19 cellular contexts compared by ENCODE assay signal in genomic region chr18:9617006-9617542, GRCh38. TPM values are rescaled to one million over a fixed set of nuclear protein-coding genes. Genes with fewer than 3 reads are reported as not detected.
DNase-seq lines count a peak whose midpoint lies in the region; ATAC-seq and TF ChIP-seq lines count a peak whose summit lies in the region.
"Had no signal": no experiment of that assay in that cellular context is flagged by ENCODE, and none has a peak within 500 bp of the region (broad histone marks: within the 10 kb centered on the region; RNA-seq: fewer than 3 reads in every experiment).

No MANE protein-coding gene starts in this region.

- H3K23me2 ChIP-seq in H9 (ENCODE audit: insufficient read length, low read depth, low read length, poor library complexity, severe bottlenecking), result no peaks in the 10 kb centered on the region

- no peak overlapping the region for H3K56ac ChIP-seq in H9 (ENCODE audit: insufficient read length, low read depth, low read length)

- H3K18ac ChIP-seq in H9 (ENCODE audit: insufficient read length, low read depth, low read length), result peak overlapping the region; percentile 54

- no peak overlapping the region for H2BK120ac ChIP-seq in H9 (ENCODE audit: low read depth, low read length, poor library complexity, severe bottlenecking)

- CTCF ChIA-PET in Panc1 (lab: Charles Lee), result interaction anchor here (0.7 kb wide), 1 partner anchor 42 kb away, joined by 5 read pairs; no protein-coding TSS in a partner anchor

- no peak overlapping the region for H3K27ac Mint-ChIP-seq in H9
- peak overlapping the region; percentile 91 for H3K27ac Mint-ChIP-seq in osteocyte (ENCODE audit: unreplicated experiment)
- H3K27ac Mint-ChIP-seq in activated CD4-positive, alpha-beta T cell treated with anti-CD3 and anti-CD28 coated beads, Interleukin-2, amount 10 ng/mL, durations not matched to agents 24 days and 14 days, result no peak overlapping the region

- no peak overlapping the region for H2BK5ac ChIP-seq in H9 (ENCODE audit: insufficient read length, low read length)

- peaks cover 36 to 38% of the 10 kb centered on the region in 2 experiments for H3K4me1 Mint-ChIP-seq in H9
- H3K4me1 Mint-ChIP-seq in osteocyte (ENCODE audit: unreplicated experiment), result peaks cover 49% of the 10 kb centered on the region
- H3K4me1 Mint-ChIP-seq in activated CD4-positive, alpha-beta T cell treated with anti-CD3 and anti-CD28 coated beads, Interleukin-2, amount 10 ng/mL, durations not matched to agents 24 days and 14 days, result peaks cover 32% of the 10 kb centered on the region

- no peaks in the 10 kb centered on the region for H4K20me1 ChIP-seq in H9 (ENCODE audit: control insufficient read depth, insufficient read depth, insufficient read length)

- intact Hi-C loops in Panc1 (cut with micrococcal nuclease; ENCODE audit: unreplicated experiment), result no loop called here
- intact Hi-C loops in activated CD4-positive, alpha-beta T cell treated with anti-CD3 and anti-CD28 coated beads, Interleukin-2, amount 10 ng/mL, durations not matched to agents 24 days and 14 days (cut with micrococcal nuclease), result loop anchor here (5.0 to 10.0 kb wide), 4 partner anchors 90 to 910 kb away; partner anchors contain the start of genes MTCL1, RAB31 and TWSG1

- H3K9ac ChIP-seq in H9 (ENCODE audit: extremely low read depth, insufficient read length, low read length), result no peak overlapping the region

- no CpG with 5 or more reads among the region's 5 CpGs for WGBS in H9 (ENCODE audit: extremely low coverage, insufficient read length, low lambda C conversion rate)

- H2BK12ac ChIP-seq in H9 (ENCODE audit: insufficient read length, low read depth, low read length), result no peak overlapping the region

- H3K9me3 ChIP-seq in H9 (ENCODE audit: control insufficient read depth, low read depth, low read length), result no peaks in the 10 kb centered on the region
- no peaks in the 10 kb centered on the region for H3K9me3 ChIP-seq in Panc1 (ENCODE audit: control insufficient read depth, insufficient read depth, low read depth, low read length)
- H3K9me3 ChIP-seq: tibial artery had no signal

- in situ Hi-C loops in Panc1 (cut with HindIII; ENCODE audit: low pct_unique_long_range_greater_than_20kb, low sequenced_read_pairs), result no loop called here

- no peak overlapping the region for H3K4me2 ChIP-seq in H9 (ENCODE audit: insufficient read depth, insufficient read length, low read length)

- no peak for ATAC-seq in Panc1
- ATAC-seq: activated CD4-positive, CD25-positive, alpha-beta regulatory T cell treated with anti-CD3 and anti-CD28 coated beads, Interleukin-2, amount 50 U/mL, for 24 hours had no signal

- DNase-seq in H9 (no peak), Panc1 (ENCODE audit: low read depth, low spot score) (no peak), choroid plexus epithelial cell (ENCODE audit: low read depth) (peak; percentile 38), osteocyte (ENCODE audit: extremely low spot score, unreplicated experiment) (no peak), coronary artery (ENCODE audit: low spot score) (no peak), NK-92 (lab: John Stamatoyannopoulos, UW; ENCODE audit: unreplicated experiment) (no peak)
- no peak for DNase-seq in activated CD4-positive, alpha-beta T cell treated with anti-CD3 and anti-CD28 coated beads, Interleukin-2, amount 10 ng/mL, durations not matched to agents 24 days and 14 days
- DNase-seq: activated CD8-positive, alpha-beta memory T cell treated with anti-CD3 and anti-CD28 coated beads, Interleukin-2, amount 50 U/mL, for 48 hours; activated naive CD4-positive, alpha-beta T cell treated with anti-CD3 and anti-CD28 coated beads, Interleukin-2, amount 50 U/mL, for 16 hours; caudate nucleus; CD4-positive, alpha-beta memory T cell; GDM1; head of caudate nucleus; NCI-H1105; NCI-H2171 treated with DMSO at 0.1 percent for 48 hours; stimulated activated CD4-positive, alpha-beta T cell treated with anti-CD3 and anti-CD28 coated beads, Interleukin-2, amount 100 ng/mL, for 48 hours; SW 1271; tibial artery had no signal

- peaks cover 1 to 3% (median 1%) of the 10 kb centered on the region in 3 experiments; a peak in 6 of 7 replicates for H3K36me3 Mint-ChIP-seq in H9 (ENCODE audit: insufficient read depth in 1 of 3, low read depth in 3 of 3)
- peaks cover under 1% of the 10 kb centered on the region for H3K36me3 Mint-ChIP-seq in osteocyte (ENCODE audit: unreplicated experiment)
- H3K36me3 Mint-ChIP-seq in activated CD4-positive, alpha-beta T cell treated with anti-CD3 and anti-CD28 coated beads, Interleukin-2, amount 10 ng/mL, durations not matched to agents 24 days and 14 days (ENCODE audit: low read depth), result peaks cover under 1% of the 10 kb centered on the region

- no peak overlapping the region for H3K23ac ChIP-seq in H9 (ENCODE audit: insufficient read length, low read depth, low read length)

- 0 out of 2 replicates have a peak, but pooled peaks cover 2% of the 10 kb centered on the region for H3K4me1 ChIP-seq in H9 (ENCODE audit: insufficient read depth, low read length)
- H3K4me1 ChIP-seq in Panc1 (ENCODE audit: control insufficient read depth, insufficient read depth, low read length), result peaks cover 38% of the 10 kb centered on the region

- no peak overlapping the region for H4K91ac ChIP-seq in H9 (ENCODE audit: insufficient read length, low read depth, low read length)

- H4K8ac ChIP-seq in H9 (replicated peaks; ENCODE audit: insufficient read length, low read depth, low read length), result no peak overlapping the region

- no peak overlapping the region for H3K14ac ChIP-seq in H9 (ENCODE audit: insufficient read depth, low read length)

- H3K27me3 ChIP-seq in H9 (ENCODE audit: insufficient read depth, low read length) (no peaks in the 10 kb centered on the region), Panc1 (ENCODE audit: control insufficient read depth, insufficient read depth, low read length) (no peaks in the 10 kb centered on the region)
- H3K27me3 ChIP-seq: tibial artery had no signal

- H3K79me1 ChIP-seq in H9 (ENCODE audit: insufficient read depth, low read depth, low read length, poor library complexity, severe bottlenecking), result no peaks in the 10 kb centered on the region

- peaks cover 3% of the 10 kb centered on the region; the same call in 1 of the 2 replicates for H3K79me2 ChIP-seq in H9 (ENCODE audit: insufficient read depth, low read length)

- no peak overlapping the region for H2BK15ac ChIP-seq in H9 (ENCODE audit: low read depth, low read length)

- no peak overlapping the region for H3K4me3 Mint-ChIP-seq in H9
- no peak overlapping the region for H3K4me3 Mint-ChIP-seq in osteocyte (ENCODE audit: unreplicated experiment)
- H3K4me3 Mint-ChIP-seq in activated CD4-positive, alpha-beta T cell treated with anti-CD3 and anti-CD28 coated beads, Interleukin-2, amount 10 ng/mL, durations not matched to agents 24 days and 14 days, result no peak overlapping the region

- no peak overlapping the region for H3K4me3 ChIP-seq in Panc1 (ENCODE audit: low read depth in 2 of 2, low read length in 2 of 2)
- H3K4me3 ChIP-seq in choroid plexus epithelial cell (ENCODE audit: low read depth, low read length), result no peak overlapping the region
- H3K4me3 ChIP-seq in coronary artery, result no peak overlapping the region
- H3K4me3 ChIP-seq: tibial artery had no signal

- no peak overlapping the region for H3K4ac ChIP-seq in H9 (ENCODE audit: low read depth, low read length)

- H3T11ph ChIP-seq in H9 (ENCODE audit: low read length), result no peak overlapping the region

- H3K27me3 Mint-ChIP-seq in H9 (ENCODE audit: low read depth), result no peaks in the 10 kb centered on the region
- H3K27me3 Mint-ChIP-seq in osteocyte (ENCODE audit: unreplicated experiment), result no peaks in the 10 kb centered on the region
- H3K27me3 Mint-ChIP-seq in activated CD4-positive, alpha-beta T cell treated with anti-CD3 and anti-CD28 coated beads, Interleukin-2, amount 10 ng/mL, durations not matched to agents 24 days and 14 days, result peaks cover 8% of the 10 kb centered on the region
- H3K27me3 Mint-ChIP-seq: CD4-positive, alpha-beta memory T cell had no signal

- no peak for TF ChIP-seq CTCF in H9 (conservative IDR thresholded peaks at IDR 0.05)
- TF ChIP-seq CTCF in Panc1 (IDR thresholded peaks at IDR 0.05), result no peak
- no peak for TF ChIP-seq CTCF in choroid plexus epithelial cell (conservative IDR thresholded peaks at IDR 0.05; ENCODE audit: low read depth, low read length)
- TF ChIP-seq CTCF in osteocyte (IDR thresholded peaks at IDR 0.05), result no peak
- no peak for TF ChIP-seq CTCF in coronary artery (IDR thresholded peaks at IDR 0.05)

- H3K36me3 ChIP-seq in Panc1 (ENCODE audit: control insufficient read depth, insufficient read depth, low read length), result no peaks in the 10 kb centered on the region
- H3K36me3 ChIP-seq: tibial artery had no signal

- no peak overlapping the region for H4K5ac ChIP-seq in H9 (ENCODE audit: insufficient read length, low read depth, low read length)

- H3K9me3 Mint-ChIP-seq in H9 (no peaks in the 10 kb centered on the region; a peak in 1 of 5 replicates), osteocyte (ENCODE audit: unreplicated experiment) (no peaks in the 10 kb centered on the region)
- no peaks in the 10 kb centered on the region for H3K9me3 Mint-ChIP-seq in activated CD4-positive, alpha-beta T cell treated with anti-CD3 and anti-CD28 coated beads, Interleukin-2, amount 10 ng/mL, durations not matched to agents 24 days and 14 days
- H3K9me3 Mint-ChIP-seq: CD4-positive, alpha-beta memory T cell had no signal

- POLR2A ChIA-PET in Panc1 (lab: Charles Lee), result no interaction called here

- H3K27ac ChIP-seq in H9 (ENCODE audit: insufficient read length, low read depth, low read length), result no peak overlapping the region
- peak overlapping the region; percentile 95 for H3K27ac ChIP-seq in Panc1 (ENCODE audit: low read length)
- H3K27ac ChIP-seq in coronary artery, result no peak overlapping the region

- H2AFZ ChIP-seq in H9 (ENCODE audit: low read length), result no peak overlapping the region

- no peak overlapping the region for H2BK20ac ChIP-seq in H9 (ENCODE audit: low read depth, low read length, poor library complexity, severe bottlenecking)

- no peak overlapping the region for H2AK5ac ChIP-seq in H9 (ENCODE audit: insufficient read length, low read length)

- no TSS peak for BruUV-seq in Panc1 (replicated peaks; lab: Mats Ljungman, UMichigan)

RNA-seq across cellular contexts. Expression of gene PPP4R1, which starts 2.7 kb away (rescaled TPM):
- total RNA-seq in H9 (2021) (97.5 and 106 TPM in 2 replicates), Panc1 (2021; ENCODE audit: unreplicated experiment) (80.6 TPM), osteocyte (131 and 140 TPM in 2 replicates)
- 41.3 TPM for polyA plus RNA-seq in Panc1 (2012; ENCODE audit: insufficient read length)
- 52.8 and 56.0 TPM in 2 replicates for total RNA-seq in activated CD4-positive, alpha-beta T cell treated with anti-CD3 and anti-CD28 coated beads, Interleukin-2, amount 10 ng/mL, durations not matched to agents 24 days and 14 days
